Comparison of ENCODE assay signal across 8 cellular contexts in the genomic region with DNA sequence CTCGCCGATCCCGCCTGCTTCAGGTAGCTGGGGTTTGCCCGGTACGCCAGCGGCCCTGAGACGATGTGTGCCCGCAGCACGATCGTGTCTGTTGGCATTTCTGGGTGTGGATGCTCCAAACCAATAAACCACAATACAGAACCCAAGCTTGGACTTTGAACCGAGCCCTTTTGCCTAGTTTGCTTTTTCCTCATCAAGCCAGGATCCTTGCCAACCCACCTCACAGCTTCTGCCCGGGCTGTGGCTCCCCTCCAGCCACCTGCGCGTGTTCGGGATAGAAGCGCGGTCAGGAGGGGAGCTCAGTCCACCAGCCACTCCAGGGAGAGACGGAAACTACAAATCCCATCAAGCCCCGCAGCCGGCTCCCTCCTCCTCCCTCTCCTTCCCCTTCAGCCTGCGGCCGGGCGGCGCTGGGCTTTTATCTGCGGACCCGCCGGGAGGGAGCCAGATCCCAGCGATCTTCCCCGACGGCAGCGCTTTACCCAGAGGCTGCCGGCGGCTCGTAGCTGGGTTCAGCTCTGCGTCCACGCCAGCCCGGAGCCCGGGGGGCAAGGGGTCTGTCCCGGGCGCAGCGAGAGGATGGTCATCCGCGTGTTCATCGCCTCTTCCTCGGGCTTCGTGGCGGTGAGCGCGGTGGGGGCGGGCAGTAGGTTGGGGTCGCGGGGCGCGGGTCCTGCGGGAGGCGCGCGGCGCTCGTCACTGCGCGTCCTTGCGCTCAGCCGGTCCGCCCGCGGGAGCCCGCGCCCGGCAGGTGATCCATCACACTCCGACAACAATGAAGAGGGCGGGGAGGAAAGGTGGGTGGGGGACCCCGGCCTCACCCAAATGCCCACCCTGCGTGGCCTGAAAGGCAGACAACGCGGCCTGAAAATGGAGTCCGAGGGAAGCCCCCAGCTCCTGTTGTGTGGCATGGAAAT.
DNase-seq lines count a peak whose midpoint lies in the region; ATAC-seq and TF ChIP-seq lines count a peak whose summit lies in the region.

A gene (plus strand): TSS at position 447 of the 917 bp plus-strand sequence. CDS start 133 bp downstream, at position 580.

- H4K20me1 ChIP-seq in KMS-11 (ENCODE audit: insufficient read depth), result no peaks in the 10 kb centered on the region

- no peaks in the 10 kb centered on the region for H3K79me2 ChIP-seq in KMS-11 (ENCODE audit: insufficient read depth, low read depth)

- peak within 1 kb of the TSS; percentile 53; the same call in 1 of the 2 replicates for H3K9ac ChIP-seq in KMS-11
- peak within 1 kb of the TSS; percentile 76 for H3K9ac ChIP-seq in SK-N-MC (ENCODE audit: insufficient read length)
- peak within 1 kb of the TSS; percentile 76 for H3K9ac ChIP-seq in iPS-15b (ENCODE audit: low read depth, low read length)
- H3K9ac ChIP-seq in rectal smooth muscle tissue (ENCODE audit: low read length), result no peak within 1 kb of the TSS

- no peak within 1 kb of the TSS for H3K4me3 ChIP-seq in KMS-11 (IDR thresholded peaks at IDR 0.05; ENCODE audit: insufficient read depth, low read depth, low read length)
- H3K4me3 ChIP-seq in SK-N-MC, result peak within 1 kb of the TSS; percentile 90
- H3K4me3 ChIP-seq in cardiac fibroblast (replicated peaks in 1 of 2; ENCODE audit: low read depth in 2 of 2, low read length in 2 of 2), result peak within 1 kb of the TSS; percentile 73 to 76
- peak within 1 kb of the TSS; percentile 84 for H3K4me3 ChIP-seq in iPS-15b (ENCODE audit: low read depth, low read length)
- H3K4me3 ChIP-seq in rectal smooth muscle tissue (ENCODE audit: low read length), result peak within 1 kb of the TSS; percentile 77

- H3K4me1 ChIP-seq in KMS-11 (ENCODE audit: low read depth, poor library complexity, severe bottlenecking) (peaks cover 62% of the 10 kb centered on the region), iPS-15b (ENCODE audit: control insufficient read depth, insufficient read depth, low read length) (no peaks in the 10 kb centered on the region), rectal smooth muscle tissue (ENCODE audit: control insufficient read depth, insufficient read depth, low read length) (no peaks in the 10 kb centered on the region)

- DNase-seq in COR-L47 (lab: John Stamatoyannopoulos, UW) (peak; percentile 74), SK-N-MC (ENCODE audit: low read depth, low spot score) (no peak), cardiac fibroblast (ENCODE audit: low read depth in 2 of 2) (peak; percentile 61 to 65)
- no peak for DNase-seq in central memory CD4-positive, alpha-beta T cell

- H3K9me3 ChIP-seq in SK-N-MC (ENCODE audit: low read depth, low read length) (no peaks in the 10 kb centered on the region), iPS-15b (ENCODE audit: control insufficient read depth, insufficient read depth, low read length) (no peaks in the 10 kb centered on the region)

- peak; percentile 68 for ATAC-seq in GM21390 (IDR thresholded peaks at IDR 0.05; ENCODE audit: unreplicated experiment)

- TF ChIP-seq CTCF in KMS-11 (conservative IDR thresholded peaks at IDR 0.05; ENCODE audit: low read depth, low read length), result no peak
- TF ChIP-seq CTCF in cardiac fibroblast (IDR thresholded peaks at IDR 0.05; ENCODE audit: low read depth, low read length), result no peak

- H3K27ac ChIP-seq in KMS-11 (no peak within 1 kb of the TSS), SK-N-MC (no peak within 1 kb of the TSS), rectal smooth muscle tissue (ENCODE audit: low read depth, low read length) (no peak within 1 kb of the TSS)

- H2AFZ ChIP-seq in KMS-11 (ENCODE audit: low read depth), result peak within 1 kb of the TSS; percentile 87

- H3K4me2 ChIP-seq in KMS-11, result peak within 1 kb of the TSS; percentile 82

- H3K36me3 ChIP-seq in KMS-11 (ENCODE audit: insufficient read depth) (no peaks in the 10 kb centered on the region), SK-N-MC (ENCODE audit: insufficient read depth, low read length) (no peaks in the 10 kb centered on the region), iPS-15b (ENCODE audit: control insufficient read depth, insufficient read depth, low read length) (no peaks in the 10 kb centered on the region), rectal smooth muscle tissue (ENCODE audit: control insufficient read depth, insufficient read depth, low read length) (no peaks in the 10 kb centered on the region)

- H3K27me3 ChIP-seq in KMS-11 (ENCODE audit: insufficient read depth, low read depth) (no peaks in the 10 kb centered on the region), iPS-15b (ENCODE audit: control insufficient read depth, insufficient read depth, low read length) (peaks cover 21% of the 10 kb centered on the region), rectal smooth muscle tissue (ENCODE audit: control insufficient read depth, insufficient read depth, low read length) (no peaks in the 10 kb centered on the region)

Comparison
In these comparisons a context has a peak if more than half of its experiments do, and no peak if none do; other contexts are left out.
1. DNase-seq: peak in COR-L47 (single experiment) and cardiac fibroblast (2 of 2); none in SK-N-MC (single experiment) and central memory CD4-positive, alpha-beta T cell (single experiment).